37 cellular contexts compared by ENCODE assay signal in the genomic region with DNA sequence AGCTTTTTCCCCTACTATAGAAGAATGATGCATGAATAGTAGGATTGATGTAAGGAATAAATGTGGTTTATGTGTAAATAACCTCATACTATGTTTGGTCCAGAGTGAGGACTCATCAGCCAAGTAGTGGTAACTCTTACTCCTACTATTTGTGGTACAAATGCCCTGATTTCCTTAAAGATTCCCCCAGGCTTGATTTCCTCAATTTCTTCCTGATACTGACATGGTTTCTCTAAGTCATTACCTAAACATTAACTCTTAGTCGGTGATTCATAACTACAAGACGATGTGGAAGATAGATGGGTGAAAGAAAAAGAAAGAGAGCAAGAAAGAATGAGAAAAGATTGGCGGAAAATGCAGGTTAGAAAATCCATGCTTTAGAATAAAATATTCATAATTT. TPM values are rescaled to one million over a fixed set of nuclear protein-coding genes. Genes with fewer than 3 reads are reported as not detected.
"Had no signal": no experiment of that assay in that cellular context is flagged by ENCODE, and none has a peak within 500 bp of the region (broad histone marks: within the 10 kb centered on the region; RNA-seq: fewer than 3 reads in every experiment).

No MANE protein-coding gene starts in this region.

- H3K9me3 ChIP-seq: ascending aorta had no signal

- H3K36me3 Mint-ChIP-seq: activated CD4-positive, alpha-beta memory T cell treated with anti-CD3 and anti-CD28 coated beads for 36 hours; activated naive CD4-positive, alpha-beta T cell treated with anti-CD3 and anti-CD28 coated beads, Interleukin-2, amount 10 ng/mL, durations not matched to agents 7 days and 5 days; activated naive CD4-positive, alpha-beta T cell treated with anti-CD3 and anti-CD28 coated beads, Interleukin-2, amount 50 U/mL, for 24 hours; activated naive CD8-positive, alpha-beta T cell; activated naive CD8-positive, alpha-beta T cell treated with anti-CD3 and anti-CD28 coated beads, Interleukin-2, amount 10 ng/mL, durations not matched to agents 7 days and 5 days; brain had no signal

- H3K27me3 Mint-ChIP-seq: activated CD4-positive, alpha-beta memory T cell treated with anti-CD3 and anti-CD28 coated beads for 36 hours; activated CD4-positive, alpha-beta T cell treated with anti-CD3 and anti-CD28 coated beads, Interleukin-2, amount 10 ng/mL, durations not matched to agents 24 days and 14 days; activated naive CD4-positive, alpha-beta T cell treated with anti-CD3 and anti-CD28 coated beads, Interleukin-2, amount 10 ng/mL, durations not matched to agents 7 days and 5 days; activated naive CD8-positive, alpha-beta T cell treated with anti-CD3 and anti-CD28 coated beads, Interleukin-2, amount 10 ng/mL, durations not matched to agents 7 days and 5 days had no signal

- H3K27ac ChIP-seq: ascending aorta, cardiac muscle cell, VCaP had no signal

- H3K4me1 Mint-ChIP-seq: activated B cell treated with CpG ODN at 0.5 μM for 24 hours; activated CD4-positive, alpha-beta T cell treated with anti-CD3 and anti-CD28 coated beads, Interleukin-2, amount 10 ng/mL, durations not matched to agents 24 days and 14 days; activated naive CD4-positive, alpha-beta T cell treated with anti-CD3 and anti-CD28 coated beads, Interleukin-2, amount 10 ng/mL, durations not matched to agents 7 days and 5 days; activated naive CD4-positive, alpha-beta T cell treated with anti-CD3 and anti-CD28 coated beads, Interleukin-2, amount 50 U/mL, for 24 hours; activated naive CD8-positive, alpha-beta T cell treated with anti-CD3 and anti-CD28 coated beads, Interleukin-2, amount 10 ng/mL, durations not matched to agents 7 days and 5 days; activated naive CD8-positive, alpha-beta T cell treated with anti-CD3 and anti-CD28 coated beads, Interleukin-2, amount 50 U/mL, for 24 hours; activated T-helper 17 cell treated with anti-CD3 and anti-CD28 coated beads, Interleukin-2, amount 50 U/mL, for 72 hours; brain; central memory CD8-positive, alpha-beta T cell had no signal

- DNase-seq: activated B cell treated with CpG ODN at 0.5 μM for 24 hours; activated CD4-positive, alpha-beta memory T cell treated with anti-CD3 and anti-CD28 coated beads for 36 hours; activated CD4-positive, alpha-beta T cell treated with anti-CD3 and anti-CD28 coated beads for 4 hours; activated CD4-positive, alpha-beta T cell treated with anti-CD3 and anti-CD28 coated beads, Interleukin-2, amount 10 ng/mL, durations not matched to agents 24 days and 14 days; activated CD4-positive, alpha-beta T cell treated with anti-CD3 and anti-CD28 coated beads, Interleukin-2, amount 50 U/mL, for 1 hour; activated CD4-positive, alpha-beta T cell treated with anti-CD3 and anti-CD28 coated beads, Interleukin-2, amount 50 U/mL, for 4 hours; activated CD4-positive, CD25-positive, alpha-beta regulatory T cell treated with anti-CD3 and anti-CD28 coated beads, Interleukin-2, amount 50 U/mL, for 72 hours; activated CD8-positive, alpha-beta memory T cell treated with anti-CD3 and anti-CD28 coated beads, Interleukin-2, amount 50 U/mL, for 4 hours; activated CD8-positive, alpha-beta T cell treated with anti-CD3 and anti-CD28 coated beads for 36 hours; activated effector memory CD4-positive, alpha-beta T cell treated with anti-CD3 and anti-CD28 coated beads, Interleukin-2, amount 50 U/mL, for 16 hours; activated naive CD4-positive, alpha-beta T cell treated with anti-CD3 and anti-CD28 coated beads, Interleukin-2, amount 10 ng/mL, durations not matched to agents 7 days and 5 days; activated naive CD4-positive, alpha-beta T cell treated with Interleukin-2 at 50 U/mL for 16 hours; activated naive CD8-positive, alpha-beta T cell treated with anti-CD3 and anti-CD28 coated beads, Interleukin-2, amount 10 ng/mL, durations not matched to agents 7 days and 5 days; activated naive CD8-positive, alpha-beta T cell treated with anti-CD3 and anti-CD28 coated beads, Interleukin-2, amount 50 U/mL, for 24 hours; activated T-cell treated with anti-CD3 and anti-CD28 coated beads for 4 hours; activated T-cell treated with anti-CD3 and anti-CD28 coated beads, Interleukin-2, amount 50 U/mL, for 1 hour; activated T-cell treated with anti-CD3 and anti-CD28 coated beads, Interleukin-2, amount 50 U/mL, for 4 hours; activated T-cell treated with anti-CD3 and anti-CD28 coated beads, Interleukin-2, amount 50 U/mL, for 72 hours; amygdala; anterior cingulate cortex; caudate nucleus; cerebellar nuclear complex; T-helper 1 cell; T-helper 2 cell; T-helper 9 cell had no signal

- H3K36me3 ChIP-seq: ascending aorta, cardiac muscle cell had no signal

- H3K27me3 ChIP-seq: ascending aorta, cardiac muscle cell had no signal

- H3K4me3 Mint-ChIP-seq: activated B cell treated with CpG ODN at 0.5 μM for 24 hours; activated CD4-positive, alpha-beta memory T cell treated with anti-CD3 and anti-CD28 coated beads for 36 hours; activated CD4-positive, alpha-beta T cell treated with anti-CD3 and anti-CD28 coated beads, Interleukin-2, amount 10 ng/mL, durations not matched to agents 24 days and 14 days; activated CD8-positive, alpha-beta T cell treated with anti-CD3 and anti-CD28 coated beads for 36 hours; activated naive CD4-positive, alpha-beta T cell treated with anti-CD3 and anti-CD28 coated beads, Interleukin-2, amount 10 ng/mL, durations not matched to agents 7 days and 5 days; activated naive CD4-positive, alpha-beta T cell treated with anti-CD3 and anti-CD28 coated beads, Interleukin-2, amount 50 U/mL, for 24 hours; activated naive CD8-positive, alpha-beta T cell; activated naive CD8-positive, alpha-beta T cell treated with anti-CD3 and anti-CD28 coated beads, Interleukin-2, amount 10 ng/mL, durations not matched to agents 7 days and 5 days; activated naive CD8-positive, alpha-beta T cell treated with anti-CD3 and anti-CD28 coated beads, Interleukin-2, amount 50 U/mL, for 24 hours; activated T-cell treated with anti-CD3 and anti-CD28 coated beads, Interleukin-2, amount 50 U/mL, for 4 hours; activated T-cell treated with anti-CD3 and anti-CD28 coated beads, Interleukin-2, amount 50 U/mL, for 72 hours; activated T-helper 1 cell treated with anti-CD3 and anti-CD28 coated beads, Interleukin-12 subunit alpha, Interleukin-12 subunit beta, Interleukin-2, Interleukin-4 antibody, amounts not matched to agents 30 ng/mL and 10 ng/mL and 1 ng/mL, durations not matched to agents 14 hours and 24 hours and 36 hours; activated T-helper 17 cell treated with anti-CD3 and anti-CD28 coated beads, Interleukin-2, amount 50 U/mL, for 72 hours; brain; central memory CD8-positive, alpha-beta T cell; T-helper 1 cell treated with Interleukin-12 subunit alpha and Interleukin-12 subunit beta and Interleukin-4 antibody, amounts not matched to agents 30 μg/mL and 1 μg/mL, for 36 hours; T-helper 2 cell treated with Interferon-gamma antibody and Interleukin-4, amounts not matched to agents 5 μg/mL and 100 μg/mL, for 36 hours had no signal

- H3K4me1 ChIP-seq: ascending aorta had no signal

- H3K9me3 Mint-ChIP-seq: activated CD8-positive, alpha-beta T cell treated with anti-CD3 and anti-CD28 coated beads for 36 hours; central memory CD8-positive, alpha-beta T cell had no signal

- ATAC-seq: activated CD8-positive, alpha-beta T cell treated with anti-CD3 and anti-CD28 coated beads for 36 hours; activated naive CD8-positive, alpha-beta T cell treated with anti-CD3 and anti-CD28 coated beads, Interleukin-2, amount 50 U/mL, for 24 hours; activated T-cell treated with anti-CD3 and anti-CD28 coated beads, Interleukin-2, amount 50 U/mL, for 4 hours; activated T-cell treated with anti-CD3 and anti-CD28 coated beads, Interleukin-2, amount 50 U/mL, for 72 hours; activated T-helper 17 cell treated with anti-CD3 and anti-CD28 coated beads, Interleukin-2, amount 50 U/mL, for 72 hours had no signal

- H3K4me3 ChIP-seq: ascending aorta, cardiac muscle cell had no signal

- H3K27ac Mint-ChIP-seq: activated B cell treated with CpG ODN at 0.5 μM for 24 hours; activated CD4-positive, alpha-beta memory T cell treated with anti-CD3 and anti-CD28 coated beads for 36 hours; activated CD4-positive, alpha-beta T cell treated with anti-CD3 and anti-CD28 coated beads, Interleukin-2, amount 10 ng/mL, durations not matched to agents 24 days and 14 days; activated CD8-positive, alpha-beta T cell treated with anti-CD3 and anti-CD28 coated beads for 36 hours; activated naive CD4-positive, alpha-beta T cell treated with anti-CD3 and anti-CD28 coated beads, Interleukin-2, amount 10 ng/mL, durations not matched to agents 7 days and 5 days; activated naive CD4-positive, alpha-beta T cell treated with anti-CD3 and anti-CD28 coated beads, Interleukin-2, amount 50 U/mL, for 24 hours; activated naive CD8-positive, alpha-beta T cell; activated naive CD8-positive, alpha-beta T cell treated with anti-CD3 and anti-CD28 coated beads, Interleukin-2, amount 10 ng/mL, durations not matched to agents 7 days and 5 days; activated naive CD8-positive, alpha-beta T cell treated with anti-CD3 and anti-CD28 coated beads, Interleukin-2, amount 50 U/mL, for 24 hours; activated T-cell treated with anti-CD3 and anti-CD28 coated beads, Interleukin-2, amount 50 U/mL, for 72 hours; activated T-helper 1 cell treated with anti-CD3 and anti-CD28 coated beads, Interleukin-12 subunit alpha, Interleukin-12 subunit beta, Interleukin-2, Interleukin-4 antibody, amounts not matched to agents 30 ng/mL and 10 ng/mL and 1 ng/mL, durations not matched to agents 14 hours and 24 hours and 36 hours; activated T-helper 17 cell treated with anti-CD3 and anti-CD28 coated beads, Interleukin-2, amount 50 U/mL, for 72 hours; brain; T-helper 1 cell treated with Interleukin-12 subunit alpha and Interleukin-12 subunit beta and Interleukin-4 antibody, amounts not matched to agents 30 μg/mL and 1 μg/mL, for 36 hours; T-helper 2 cell treated with Interferon-gamma antibody and Interleukin-4, amounts not matched to agents 5 μg/mL and 100 μg/mL, for 36 hours had no signal

RNA-seq across cellular contexts. Expression of gene MYOCD, which starts 17.2 kb away (rescaled TPM):
- total RNA-seq: activated CD4-positive, alpha-beta memory T cell treated with anti-CD3 and anti-CD28 coated beads for 36 hours; activated CD4-positive, alpha-beta T cell treated with anti-CD3 and anti-CD28 coated beads, Interleukin-2, amount 10 ng/mL, durations not matched to agents 24 days and 14 days; activated CD8-positive, alpha-beta memory T cell treated with anti-CD3 and anti-CD28 coated beads for 36 hours; activated CD8-positive, alpha-beta T cell treated with anti-CD3 and anti-CD28 coated beads for 36 hours; activated naive CD8-positive, alpha-beta T cell treated with anti-CD3 and anti-CD28 coated beads, Interleukin-2, amount 10 ng/mL, durations not matched to agents 7 days and 5 days; activated T-cell treated with anti-CD3 and anti-CD28 coated beads, Interleukin-2, amount 50 U/mL, for 72 hours; activated T-helper 1 cell treated with anti-CD3 and anti-CD28 coated beads, Interleukin-12 subunit alpha, Interleukin-12 subunit beta, Interleukin-2, Interleukin-4 antibody, amounts not matched to agents 30 ng/mL and 10 ng/mL and 1 ng/mL, durations not matched to agents 14 hours and 24 hours and 36 hours; activated T-helper 17 cell treated with anti-CD3 and anti-CD28 coated beads, Interleukin-2, amount 50 U/mL, for 72 hours had no signal
